In genomic region chr3:10198226-10198625, GRCh38 we compare ENCODE assay signal across 9 cellular contexts. TPM values are rescaled to one million over a fixed set of nuclear protein-coding genes. Genes with fewer than 3 reads are reported as not detected.
A peak's percentile ranks its signal among the peaks of the same experiment; 100 is the strongest.
DNase-seq lines count a peak whose midpoint lies in the region; ATAC-seq and TF ChIP-seq lines count a peak whose summit lies in the region.
"Had no signal": no experiment of that assay in that cellular context is flagged by ENCODE, and none has a peak within 500 bp of the region (broad histone marks: within the 10 kb centered on the region; RNA-seq: fewer than 3 reads in every experiment).

No MANE protein-coding gene starts in this region.

- no peak overlapping the region for H2AFZ ChIP-seq in ACC112 (ENCODE audit: low read length, unreplicated experiment)

- no peak overlapping the region for H3K4me3 Mint-ChIP-seq in activated naive CD8-positive, alpha-beta T cell treated with anti-CD3 and anti-CD28 coated beads for 36 hours
- H3K4me3 Mint-ChIP-seq in naive thymus-derived CD4-positive, alpha-beta T cell: peak overlapping the region in 4 of 10 donors; percentile 40 to 80 (median 74)

- H3K4me1 Mint-ChIP-seq in activated naive CD8-positive, alpha-beta T cell treated with anti-CD3 and anti-CD28 coated beads for 36 hours: peaks cover 62% of the 10 kb centered on the region
- peaks cover 48 to 90% (median 75%) of the 10 kb centered on the region in 7 donors for H3K4me1 Mint-ChIP-seq in naive thymus-derived CD4-positive, alpha-beta T cell

- peaks cover 60% of the 10 kb centered on the region for H3K4me1 ChIP-seq in ACC112 (ENCODE audit: control insufficient read depth, insufficient read depth, low read length, unreplicated experiment)
- H3K4me1 ChIP-seq in naive thymus-derived CD4-positive, alpha-beta T cell (ENCODE audit: control insufficient read depth in 2 of 2, insufficient read depth in 2 of 2, low read length in 2 of 2): peaks cover 54 to 65% of the 10 kb centered on the region in 2 donors

- intact Hi-C loops in naive thymus-derived CD4-positive, alpha-beta T cell (cut with micrococcal nuclease): loop anchor here (2.0 kb wide), 2 partner anchors 13 to 33 kb away; partner anchors contain the start of gene IRAK2 (in 1 of the 2)

- no peaks in the 10 kb centered on the region for H3K27me3 Mint-ChIP-seq in activated naive CD8-positive, alpha-beta T cell treated with anti-CD3 and anti-CD28 coated beads for 36 hours
- H3K27me3 Mint-ChIP-seq in naive thymus-derived CD4-positive, alpha-beta T cell: no peaks in the 10 kb centered on the region

- H3K9me3 ChIP-seq in naive thymus-derived CD4-positive, alpha-beta T cell (ENCODE audit: control insufficient read depth in 2 of 3, low read length in 3 of 3): no peaks in the 10 kb centered on the region
- H3K9me3 ChIP-seq: thoracic aorta had no signal

- H3K4me3 ChIP-seq in ACC112 (ENCODE audit: low read depth, low read length): no peak overlapping the region
- no peak overlapping the region for H3K4me3 ChIP-seq in naive thymus-derived CD4-positive, alpha-beta T cell (ENCODE audit: low read length)
- H3K4me3 ChIP-seq: thoracic aorta had no signal

- peaks cover 15% of the 10 kb centered on the region; the same call in 1 of the 2 replicates for H3K36me3 ChIP-seq in ACC112 (ENCODE audit: insufficient read depth, low read length)
- H3K36me3 ChIP-seq in naive thymus-derived CD4-positive, alpha-beta T cell (ENCODE audit: control insufficient read depth in 2 of 3, insufficient read depth in 3 of 3, low read length in 3 of 3): no peaks in the 10 kb centered on the region

- H3K27ac ChIP-seq in ACC112 (ENCODE audit: low read depth, low read length): peak overlapping the region; percentile 99
- H3K27ac ChIP-seq in naive thymus-derived CD4-positive, alpha-beta T cell (ENCODE audit: low read depth, low read length): peak overlapping the region; percentile 89

- DNase-seq in activated naive CD8-positive, alpha-beta T cell treated with anti-CD3 and anti-CD28 coated beads for 36 hours: no peak
- DNase-seq in naive thymus-derived CD4-positive, alpha-beta T cell: no peak
- DNase-seq in left lobe of liver (ENCODE audit: low spot score) (no peak), NOMO-1 treated with dmso at 0.1 percent for 144 hours (lab: John Stamatoyannopoulos, UW; ENCODE audit: unreplicated experiment) (no peak), HK-2 (ENCODE audit: unreplicated experiment) (no peak)

- peak overlapping the region; percentile 93 for H3K27ac Mint-ChIP-seq in activated naive CD8-positive, alpha-beta T cell treated with anti-CD3 and anti-CD28 coated beads for 36 hours
- peak overlapping the region; percentile 84 to 99 (median 93) for H3K27ac Mint-ChIP-seq in naive thymus-derived CD4-positive, alpha-beta T cell

- CTCF ChIA-PET in naive thymus-derived CD4-positive, alpha-beta T cell (lab: Charles Lee): interaction anchor here (0.7 kb wide), 1 partner anchor 15 kb away, joined by 3 read pairs; no protein-coding TSS in a partner anchor

- ATAC-seq in naive thymus-derived CD4-positive, alpha-beta T cell: no peak
- ATAC-seq in left lobe of liver (no peak), GM18861 (IDR thresholded peaks at IDR 0.05; ENCODE audit: unreplicated experiment) (no peak)

- no peaks in the 10 kb centered on the region for H3K9me3 Mint-ChIP-seq in activated naive CD8-positive, alpha-beta T cell treated with anti-CD3 and anti-CD28 coated beads for 36 hours
- peaks cover 0 to 1% (median 0%) of the 10 kb centered on the region in 11 donors for H3K9me3 Mint-ChIP-seq in naive thymus-derived CD4-positive, alpha-beta T cell

- TF ChIP-seq POLR2A in GM19193 (IDR thresholded peaks at IDR 0.05; ENCODE audit: extremely low read depth, insufficient read depth, insufficient read length): peak; percentile 2

- POLR2A ChIA-PET in naive thymus-derived CD4-positive, alpha-beta T cell (lab: Charles Lee): interaction anchor here (1.4 to 2.1 kb wide), 4 partner anchors 24 to 74 kb away, joined by 3 to 8 read pairs (median 5); partner anchors contain the start of gene TATDN2

- H3K27me3 ChIP-seq in ACC112 (ENCODE audit: insufficient read depth, low read length): no peaks in the 10 kb centered on the region
- no peaks in the 10 kb centered on the region for H3K27me3 ChIP-seq in naive thymus-derived CD4-positive, alpha-beta T cell (ENCODE audit: control insufficient read depth in 2 of 2, insufficient read depth in 2 of 2, low read length in 2 of 2)

- H3K79me2 ChIP-seq in ACC112 (ENCODE audit: control insufficient read depth, insufficient read depth, low read length, unreplicated experiment): peaks cover 29% of the 10 kb centered on the region

- H3K36me3 Mint-ChIP-seq in activated naive CD8-positive, alpha-beta T cell treated with anti-CD3 and anti-CD28 coated beads for 36 hours: no peaks in the 10 kb centered on the region
- peaks cover 5 to 25% (median 10%) of the 10 kb centered on the region in 5 donors for H3K36me3 Mint-ChIP-seq in naive thymus-derived CD4-positive, alpha-beta T cell

RNA-seq across cellular contexts. Expression of gene IRAK2, which starts 33.5 kb away (rescaled TPM):
- 1 to 10 TPM; 2.6 to 3.1 TPM for total RNA-seq in activated naive CD8-positive, alpha-beta T cell treated with anti-CD3 and anti-CD28 coated beads for 36 hours
- total RNA-seq in naive thymus-derived CD4-positive, alpha-beta T cell: 1 to 10 TPM; 1.5 to 4.8 (median 2.3) TPM
- 1 to 10 TPM; 2.3 to 3.8 TPM for polyA plus RNA-seq in naive thymus-derived CD4-positive, alpha-beta T cell
- 4.5 TPM for total RNA-seq in left lobe of liver

RNA-seq across cellular contexts. Expression of gene TATDN2, which starts 50.0 kb away (rescaled TPM):
- total RNA-seq in activated naive CD8-positive, alpha-beta T cell treated with anti-CD3 and anti-CD28 coated beads for 36 hours: 10 to 100 TPM; 41.6 to 48.5 TPM
- 10 to 100 TPM; 52.9 to 88.8 (median 71.6) TPM for total RNA-seq in naive thymus-derived CD4-positive, alpha-beta T cell
- polyA plus RNA-seq in naive thymus-derived CD4-positive, alpha-beta T cell: 10 to 100 TPM; 12.9 to 26.8 TPM
- 12.9 TPM for total RNA-seq in left lobe of liver

RNA-seq across cellular contexts. Expression of gene VHL, which starts 56.6 kb away (rescaled TPM):
- 10 to 100 TPM; 42.0 to 42.2 TPM for total RNA-seq in activated naive CD8-positive, alpha-beta T cell treated with anti-CD3 and anti-CD28 coated beads for 36 hours
- 10 to 100 TPM; 56.8 to 77.0 (median 67.0) TPM for total RNA-seq in naive thymus-derived CD4-positive, alpha-beta T cell
- polyA plus RNA-seq in naive thymus-derived CD4-positive, alpha-beta T cell: 10 to 100 TPM; 16.7 to 34.6 TPM
- total RNA-seq in left lobe of liver: 14.0 TPM
